ENCODE assay signal across 8 cellular contexts in genomic region chrX:153411988-153412574, GRCh38. TPM values are rescaled to one million over a fixed set of nuclear protein-coding genes. Genes with fewer than 3 reads are reported as not detected.
DNase-seq lines count a peak whose midpoint lies in the region; ATAC-seq, FAIRE-seq and TF ChIP-seq lines count a peak whose summit lies in the region.

No MANE protein-coding gene starts in this region.

- peak overlapping the region; percentile 75 for H3K4me3 Mint-ChIP-seq in CD8-positive, alpha-beta T cell
- H3K4me3 Mint-ChIP-seq in natural killer cell: peak overlapping the region; percentile 79

- FAIRE-seq in bronchial epithelial cell (lab: Jason Lieb, UNC) (no peak), D721Med (lab: Jason Lieb, UNC) (no peak)

- no peaks in the 10 kb centered on the region for H3K27me3 ChIP-seq in CD8-positive, alpha-beta T cell (ENCODE audit: insufficient read depth, low read length)
- H3K27me3 ChIP-seq in bronchial epithelial cell (ENCODE audit: control insufficient read depth, insufficient read depth, low read length): peaks cover 6% of the 10 kb centered on the region

- intact Hi-C loops in CD8-positive, alpha-beta T cell (cut with DNase I, micrococcal nuclease): no loop called here
- intact Hi-C loops in natural killer cell (cut with micrococcal nuclease): no loop called here

- no peaks in the 10 kb centered on the region for H3K36me3 Mint-ChIP-seq in CD8-positive, alpha-beta T cell
- H3K36me3 Mint-ChIP-seq in natural killer cell: no peaks in the 10 kb centered on the region

- peaks cover 12% of the 10 kb centered on the region for H3K4me1 Mint-ChIP-seq in CD8-positive, alpha-beta T cell (ENCODE audit: low read depth)
- peaks cover 0 to 14% of the 10 kb centered on the region in 2 donors for H3K4me1 Mint-ChIP-seq in natural killer cell

- H3K36me3 ChIP-seq in CD8-positive, alpha-beta T cell (ENCODE audit: insufficient read depth, low read length): no peaks in the 10 kb centered on the region
- no peaks in the 10 kb centered on the region for H3K36me3 ChIP-seq in bronchial epithelial cell (ENCODE audit: control insufficient read depth, insufficient read depth, low read length)

- H3K27me3 Mint-ChIP-seq in CD8-positive, alpha-beta T cell (ENCODE audit: low read depth): no peaks in the 10 kb centered on the region
- no peaks in the 10 kb centered on the region for H3K27me3 Mint-ChIP-seq in natural killer cell (ENCODE audit: low read depth in 2 of 2)

- no peaks in the 10 kb centered on the region for H3K9me3 ChIP-seq in CD8-positive, alpha-beta T cell (ENCODE audit: low read length)

- in situ Hi-C loops in KBM-7 (cut with MboI; ENCODE audit: low pct_unique_long_range_greater_than_20kb, low sequenced_read_pairs): no loop called here

- H3K27ac ChIP-seq in CD8-positive, alpha-beta T cell (ENCODE audit: low read depth, low read length): no peak overlapping the region

- POLR2A ChIA-PET in CD8-positive, alpha-beta T cell (lab: Charles Lee): no interaction called here

- H3K27ac Mint-ChIP-seq in CD8-positive, alpha-beta T cell: no peak overlapping the region
- H3K27ac Mint-ChIP-seq in natural killer cell: peak overlapping the region in 1 of 2 donors; percentile 68

- peak overlapping the region; percentile 33 for H3K4me3 ChIP-seq in CD8-positive, alpha-beta T cell (ENCODE audit: low read depth, low read length)
- peak overlapping the region; percentile 23 for H3K4me3 ChIP-seq in bronchial epithelial cell (ENCODE audit: low read depth, low read length)

- H3K9me3 Mint-ChIP-seq in CD8-positive, alpha-beta T cell: no peaks in the 10 kb centered on the region
- no peaks in the 10 kb centered on the region for H3K9me3 Mint-ChIP-seq in natural killer cell

- no peak for DNase-seq in CD8-positive, alpha-beta T cell
- DNase-seq in KBM-7 (peak; percentile 12), bronchial epithelial cell (ENCODE audit: low read depth) (peak; percentile 8), natural killer cell (no peak), D721Med (ENCODE audit: insufficient read length, low spot score) (no peak)

- TF ChIP-seq CTCF in CD8-positive, alpha-beta T cell (IDR thresholded peaks at IDR 0.05): no peak
- TF ChIP-seq CTCF in bronchial epithelial cell (IDR thresholded peaks at IDR 0.05; ENCODE audit: insufficient read depth, low read length, severe bottlenecking) (no peak), natural killer cell (IDR thresholded peaks at IDR 0.05) (no peak), D721Med (IDR thresholded peaks at IDR 0.05; ENCODE audit: insufficient read depth, missing control alignments) (no peak)

- CTCF ChIA-PET in CD8-positive, alpha-beta T cell (lab: Charles Lee): no interaction called here

- no peak for ATAC-seq in CD8-positive, alpha-beta T cell
- no peak for ATAC-seq in natural killer cell
- ATAC-seq in HG02763 (IDR thresholded peaks at IDR 0.05; ENCODE audit: unreplicated experiment): no peak
- no peak for ATAC-seq in HG03521 (IDR thresholded peaks at IDR 0.05; ENCODE audit: unreplicated experiment)
- ATAC-seq in HG02798 (IDR thresholded peaks at IDR 0.05; ENCODE audit: poor library complexity, unreplicated experiment): no peak

- peaks cover 3% of the 10 kb centered on the region for H3K4me1 ChIP-seq in CD8-positive, alpha-beta T cell (ENCODE audit: insufficient read depth, low read length)

RNA-seq across cellular contexts. Expression of gene ZFP92, which starts 0.8 kb away (rescaled TPM):
- under 1 TPM; 0.19 to 0.24 TPM for total RNA-seq in CD8-positive, alpha-beta T cell
- total RNA-seq in bronchial epithelial cell (0.53 and 1.3 TPM in 2 replicates), natural killer cell (1 to 10 TPM; 1.6 to 3.3 (median 2.9) TPM)

RNA-seq across cellular contexts. Expression of gene PNMA6E, which starts 10.9 kb away (rescaled TPM):
- total RNA-seq in CD8-positive, alpha-beta T cell: not detected
- total RNA-seq in bronchial epithelial cell: not detected in 2 replicates
- total RNA-seq in natural killer cell: not detected

RNA-seq across cellular contexts. Expression of gene TREX2, which starts 33.8 kb away (rescaled TPM):
- total RNA-seq in CD8-positive, alpha-beta T cell: 1 to 10 TPM; 1.4 to 1.7 TPM
- total RNA-seq in bronchial epithelial cell (2.3 and 5.5 TPM in 2 replicates), natural killer cell (1 to 10 TPM; 1.6 to 3.4 (median 3.1) TPM)

RNA-seq across cellular contexts. Expression of gene HAUS7, which starts 58.3 kb away (rescaled TPM):
- total RNA-seq in CD8-positive, alpha-beta T cell: 10 to 100 TPM; 20.5 to 20.6 TPM
- total RNA-seq in bronchial epithelial cell: 7.4 and 10.9 TPM in 2 replicates
- total RNA-seq in natural killer cell: 10 to 100 TPM; 27.4 to 33.1 (median 31.9) TPM

Comparison
In these comparisons a context has a peak if more than half of its experiments do, and no peak if none do; other contexts are left out.
1. DNase-seq: peak in KBM-7 (single experiment) and bronchial epithelial cell (single experiment); none in CD8-positive, alpha-beta T cell (0 of 7), natural killer cell (single experiment) and D721Med (single experiment).